9 cellular contexts compared by ENCODE assay signal in genomic region chr1:148529101-148529567, GRCh38. TPM values are rescaled to one million over a fixed set of nuclear protein-coding genes. Genes with fewer than 3 reads are reported as not detected.
A peak's percentile ranks its signal among the peaks of the same experiment; 100 is the strongest.
DNase-seq lines count a peak whose midpoint lies in the region; ATAC-seq and TF ChIP-seq lines count a peak whose summit lies in the region.
"Not testable (repeated sequence)": the region's sequence is repeated elsewhere in the genome, so short reads cannot be mapped to it uniquely, and the experiment has no call there.
"Had no signal": no experiment of that assay in that cellular context is flagged by ENCODE, and none has a peak within 500 bp of the region (broad histone marks: within the 10 kb centered on the region; RNA-seq: fewer than 3 reads in every experiment).

No MANE protein-coding gene starts in this region.

- not testable (repeated sequence) for H3K4me1 Mint-ChIP-seq in activated naive CD4-positive, alpha-beta T cell treated with anti-CD3 and anti-CD28 coated beads, Interleukin-2, amount 50 U/mL, for 24 hours; type B pancreatic cell (ENCODE audit: unreplicated experiment)

- peak overlapping the region; percentile 9; the same call in 1 of the 2 replicates for H3K9ac ChIP-seq in GM23248

- H3K4me3 Mint-ChIP-seq in activated naive CD4-positive, alpha-beta T cell treated with anti-CD3 and anti-CD28 coated beads, Interleukin-2, amount 50 U/mL, for 24 hours = peak overlapping the region; percentile 84
- H3K4me3 Mint-ChIP-seq in type B pancreatic cell = peak overlapping the region; percentile 86

- not testable (repeated sequence) for H3K36me3 ChIP-seq in GM23248 (ENCODE audit: low read depth); lung (ENCODE audit: control insufficient read depth in 2 of 2, insufficient read depth in 2 of 2, low read length in 2 of 2)

- not testable (repeated sequence) for H3K36me3 Mint-ChIP-seq in activated naive CD4-positive, alpha-beta T cell treated with anti-CD3 and anti-CD28 coated beads, Interleukin-2, amount 50 U/mL, for 24 hours; type B pancreatic cell

- H3K27me3 Mint-ChIP-seq in activated naive CD4-positive, alpha-beta T cell treated with anti-CD3 and anti-CD28 coated beads, Interleukin-2, amount 50 U/mL, for 24 hours; type B pancreatic cell: not testable (repeated sequence)

- H3K9me3 Mint-ChIP-seq in activated naive CD4-positive, alpha-beta T cell treated with anti-CD3 and anti-CD28 coated beads, Interleukin-2, amount 50 U/mL, for 24 hours; type B pancreatic cell: not testable (repeated sequence)

- not testable (repeated sequence) for H2AFZ ChIP-seq in GM23248

- TF ChIP-seq POLR2A in erythroblast (IDR thresholded peaks at IDR 0.05; ENCODE audit: low read length) = not testable (repeated sequence)

- 1 to 2% methylated on average over 12 to 25 of the region's 25 CpGs for WGBS in GM23248 (ENCODE audit: low coverage in 1 of 2, low lambda C conversion rate in 2 of 2, missing lambda C conversion rate in 2 of 2), 2 experiments
- 3 to 12% methylated on average over 12 to 24 of the region's 25 CpGs for WGBS in lung, 2 donors

- not testable (repeated sequence) for H3K9me2 ChIP-seq in GM23248 (ENCODE audit: insufficient read depth)

- H3K4me1 ChIP-seq in GM23248 (ENCODE audit: insufficient read depth); lung (ENCODE audit: control insufficient read depth in 2 of 2, insufficient read depth in 2 of 2, low read length in 2 of 2): not testable (repeated sequence)

- peak overlapping the region; percentile 47 for H3K4me2 ChIP-seq in GM23248 (ENCODE audit: unreplicated experiment)

- peak overlapping the region; percentile 13 for H3K27ac ChIP-seq in GM23248
- not testable (repeated sequence) for H3K27ac ChIP-seq in lung (ENCODE audit: low read depth in 1 of 2, low read length in 1 of 2)

- DNase-seq in GM23248 = peak; percentile 64
- DNase-seq in NCI-H526 (lab: John Stamatoyannopoulos, UW) = peak; percentile 92 to 93
- peak; percentile 33 for DNase-seq in activated CD4-positive, CD25-positive, alpha-beta regulatory T cell treated with anti-CD3 and anti-CD28 coated beads, Interleukin-2, amount 50 U/mL, for 16 hours (ENCODE audit: low read depth, low spot score)
- DNase-seq in erythroblast (lab: John Stamatoyannopoulos, UW) = peak; percentile 22 to 24
- DNase-seq in lung (ENCODE audit: low spot score) = peak; percentile 38
- DNase-seq in stimulated activated CD4-positive, alpha-beta T cell treated with anti-CD3 and anti-CD28 coated beads, Interleukin-12 subunit alpha, Interleukin-12 subunit beta, amount 100 ng/mL, for 24 hours (ENCODE audit: low read depth in 2 of 2) = peak; percentile 44 to 71
- DNase-seq in type B pancreatic cell (ENCODE audit: extremely low spot score, unreplicated experiment) = not testable (repeated sequence)

- not testable (repeated sequence) for H3K27me3 ChIP-seq in GM23248 (replicated peaks; ENCODE audit: insufficient read depth); lung (ENCODE audit: control insufficient read depth, insufficient read depth)

- TF ChIP-seq CTCF in lung (IDR thresholded peaks at IDR 0.05; ENCODE audit: control extremely low read depth, extremely low read depth); type B pancreatic cell (conservative IDR thresholded peaks at IDR 0.05): not testable (repeated sequence)

- H3F3A ChIP-seq in GM23248 (ENCODE audit: insufficient read depth) = not testable (repeated sequence)

- not testable (repeated sequence) for H3K9me3 ChIP-seq in GM23248 (ENCODE audit: low read depth); lung (ENCODE audit: control insufficient read depth in 2 of 2, insufficient read depth in 1 of 2, low read length in 1 of 2)

- peak overlapping the region; percentile 96 for H3K27ac Mint-ChIP-seq in activated naive CD4-positive, alpha-beta T cell treated with anti-CD3 and anti-CD28 coated beads, Interleukin-2, amount 50 U/mL, for 24 hours
- peak overlapping the region; percentile 80 for H3K27ac Mint-ChIP-seq in type B pancreatic cell

- in situ Hi-C loops in GM23248 (cut with MboI) = loop anchor here (25.0 kb wide), 1 partner anchor 167 kb away; no protein-coding TSS in a partner anchor

- not testable (repeated sequence) for ATAC-seq in lung (ENCODE audit: insufficient read depth, low FRiP score)

- not testable (repeated sequence) for H4K20me1 ChIP-seq in GM23248 (ENCODE audit: insufficient read depth)

- H3K79me2 ChIP-seq in GM23248 (ENCODE audit: insufficient read depth) = not testable (repeated sequence)

- peak overlapping the region; percentile 57 for H3K4me3 ChIP-seq in GM23248
- H3K4me3 ChIP-seq in lung = not testable (repeated sequence)

RNA-seq across cellular contexts. Expression of gene PPIAL4G, which starts 46.0 kb away (rescaled TPM):
- not detected in 2 replicates for total RNA-seq in GM23248 (2014; rRNA removed; shearing (Covaris generic))
- polyA plus RNA-seq in GM23248 (2016; fragmentation: Nextera tagmentation; extraction: Ambion mirVana) (not detected in 2 replicates), lung (under 1 TPM in 1 of 2 donors, not detected in 1; 0.02 TPM)
- total RNA-seq in lung (under 1 TPM; 0.12 to 0.20 TPM), type B pancreatic cell (ENCODE audit: low replicate concordance) (not detected in 2 replicates)
- polyA plus RNA-seq: adipose tissue had no signal
